8 cellular contexts compared by ENCODE assay signal in genomic region chr17:50297407-50297865, GRCh38. TPM values are rescaled to one million over a fixed set of nuclear protein-coding genes. Genes with fewer than 3 reads are reported as not detected.
DNase-seq lines count a peak whose midpoint lies in the region; ATAC-seq and TF ChIP-seq lines count a peak whose summit lies in the region.

No MANE protein-coding gene starts in this region.

- no peak overlapping the region for H3K4me3 Mint-ChIP-seq in naive thymus-derived CD4-positive, alpha-beta T cell
- no peak overlapping the region for H3K4me3 Mint-ChIP-seq in stimulated activated effector memory CD8-positive, alpha-beta T cell treated with anti-CD3 and anti-CD28 coated beads, Interleukin-12 subunit alpha, Interleukin-12 subunit beta, amount 100 ng/mL, for 72 hours

- H3K27me3 ChIP-seq in NT2/D1 (ENCODE audit: insufficient read depth, insufficient read length), result peaks cover 11% of the 10 kb centered on the region
- no peaks in the 10 kb centered on the region for H3K27me3 ChIP-seq in naive thymus-derived CD4-positive, alpha-beta T cell (ENCODE audit: control insufficient read depth in 2 of 2, insufficient read depth in 2 of 2, low read length in 2 of 2)

- no peaks in the 10 kb centered on the region for H3K36me3 ChIP-seq in NT2/D1 (ENCODE audit: insufficient read depth, insufficient read length, low read length)
- no peaks in the 10 kb centered on the region for H3K36me3 ChIP-seq in naive thymus-derived CD4-positive, alpha-beta T cell (ENCODE audit: control insufficient read depth in 2 of 3, insufficient read depth in 3 of 3, low read length in 3 of 3)

- no peak overlapping the region for H3K9ac ChIP-seq in NT2/D1 (ENCODE audit: insufficient read length, low read depth)

- peaks cover 12% of the 10 kb centered on the region for H3K4me1 ChIP-seq in NT2/D1 (ENCODE audit: insufficient read depth, insufficient read length)
- no peaks in the 10 kb centered on the region for H3K4me1 ChIP-seq in naive thymus-derived CD4-positive, alpha-beta T cell (ENCODE audit: control insufficient read depth in 2 of 2, insufficient read depth in 2 of 2, low read length in 2 of 2)

- DNase-seq in COLO668 (lab: John Stamatoyannopoulos, UW; ENCODE audit: unreplicated experiment) (peak; percentile 54), NT2/D1 (ENCODE audit: low read depth, low spot score) (peak; percentile 46), epithelial cell of esophagus (ENCODE audit: low read depth) (peak; percentile 79), putamen (ENCODE audit: low spot score) (no peak)
- DNase-seq in activated CD8-positive, alpha-beta memory T cell treated with anti-CD3 and anti-CD28 coated beads, Interleukin-2, amount 50 U/mL, for 24 hours (ENCODE audit: extremely low read depth), result peak; percentile 51
- DNase-seq in naive thymus-derived CD4-positive, alpha-beta T cell, result peak; percentile 58 to 82 (median 76)
- peak; percentile 84 to 91 for DNase-seq in stimulated activated effector memory CD8-positive, alpha-beta T cell treated with anti-CD3 and anti-CD28 coated beads, Interleukin-12 subunit alpha, Interleukin-12 subunit beta, amount 100 ng/mL, for 72 hours (ENCODE audit: low spot score in 2 of 2)

- peaks cover 0 to 14% (median 5%) of the 10 kb centered on the region in 5 donors for H3K27me3 Mint-ChIP-seq in naive thymus-derived CD4-positive, alpha-beta T cell

- H3K27ac ChIP-seq in naive thymus-derived CD4-positive, alpha-beta T cell (ENCODE audit: low read depth, low read length), result no peak overlapping the region

- H3K9me3 ChIP-seq in NT2/D1 (ENCODE audit: insufficient read depth, low read length), result no peaks in the 10 kb centered on the region
- no peaks in the 10 kb centered on the region for H3K9me3 ChIP-seq in naive thymus-derived CD4-positive, alpha-beta T cell (ENCODE audit: control insufficient read depth in 2 of 3, low read length in 3 of 3)

- H3K4me3 ChIP-seq in NT2/D1 (ENCODE audit: insufficient read length, low read depth) (no peak overlapping the region), epithelial cell of esophagus (ENCODE audit: low read length) (no peak overlapping the region)
- no peak overlapping the region for H3K4me3 ChIP-seq in naive thymus-derived CD4-positive, alpha-beta T cell (ENCODE audit: low read length)

- no peaks in the 10 kb centered on the region for H3K36me3 Mint-ChIP-seq in naive thymus-derived CD4-positive, alpha-beta T cell
- no peaks in the 10 kb centered on the region for H3K36me3 Mint-ChIP-seq in stimulated activated effector memory CD8-positive, alpha-beta T cell treated with anti-CD3 and anti-CD28 coated beads, Interleukin-12 subunit alpha, Interleukin-12 subunit beta, amount 100 ng/mL, for 72 hours

- H3K27ac Mint-ChIP-seq in naive thymus-derived CD4-positive, alpha-beta T cell, result no peak overlapping the region
- H3K27ac Mint-ChIP-seq in stimulated activated effector memory CD8-positive, alpha-beta T cell treated with anti-CD3 and anti-CD28 coated beads, Interleukin-12 subunit alpha, Interleukin-12 subunit beta, amount 100 ng/mL, for 72 hours, result no peak overlapping the region

- no peaks in the 10 kb centered on the region for H3K9me3 Mint-ChIP-seq in naive thymus-derived CD4-positive, alpha-beta T cell
- H3K9me3 Mint-ChIP-seq in stimulated activated effector memory CD8-positive, alpha-beta T cell treated with anti-CD3 and anti-CD28 coated beads, Interleukin-12 subunit alpha, Interleukin-12 subunit beta, amount 100 ng/mL, for 72 hours, result no peaks in the 10 kb centered on the region

- peaks cover 0 to 10% (median 0%) of the 10 kb centered on the region in 7 donors for H3K4me1 Mint-ChIP-seq in naive thymus-derived CD4-positive, alpha-beta T cell
- H3K4me1 Mint-ChIP-seq in stimulated activated effector memory CD8-positive, alpha-beta T cell treated with anti-CD3 and anti-CD28 coated beads, Interleukin-12 subunit alpha, Interleukin-12 subunit beta, amount 100 ng/mL, for 72 hours, result peaks cover 11% of the 10 kb centered on the region

- intact Hi-C loops in naive thymus-derived CD4-positive, alpha-beta T cell (cut with micrococcal nuclease), result loop anchor here (1.0 to 2.0 kb wide), 7 partner anchors 24 to 437 kb away; no protein-coding TSS in a partner anchor

- TF ChIP-seq CTCF in epithelial cell of esophagus (IDR thresholded peaks at IDR 0.05; ENCODE audit: insufficient read depth, low read depth, low read length, missing control alignments), result peak; percentile 99

- peak; percentile 53 for ATAC-seq in HG03354 (IDR thresholded peaks at IDR 0.05; ENCODE audit: poor library complexity, severe bottlenecking, unreplicated experiment)
- ATAC-seq in naive thymus-derived CD4-positive, alpha-beta T cell, result peak; percentile 98
- peak; percentile 91 for ATAC-seq in stimulated activated effector memory CD8-positive, alpha-beta T cell treated with anti-CD3 and anti-CD28 coated beads, Interleukin-12 subunit alpha, Interleukin-12 subunit beta, amount 100 ng/mL, for 72 hours

- CTCF ChIA-PET in naive thymus-derived CD4-positive, alpha-beta T cell (lab: Charles Lee), result interaction anchor here (0.6 to 6.2 kb wide), 9 partner anchors 10 to 204 kb away, joined by 3 to 60 read pairs (median 4); partner anchors contain the start of genes COL1A1 and TMEM92

- POLR2A ChIA-PET in naive thymus-derived CD4-positive, alpha-beta T cell (lab: Charles Lee), result no interaction called here

RNA-seq across cellular contexts. Expression of gene TMEM92, which starts 23.2 kb away (rescaled TPM):
- under 1 TPM in 1 of 5 experiments, not detected in 4; 0.10 TPM for total RNA-seq in naive thymus-derived CD4-positive, alpha-beta T cell
- polyA plus RNA-seq in naive thymus-derived CD4-positive, alpha-beta T cell, result not detected

RNA-seq across cellular contexts. Expression of gene XYLT2, which starts 48.5 kb away (rescaled TPM):
- total RNA-seq in naive thymus-derived CD4-positive, alpha-beta T cell, result 10 to 100 TPM; 18.6 to 43.7 (median 34.1) TPM
- polyA plus RNA-seq in naive thymus-derived CD4-positive, alpha-beta T cell, result 10 to 100 TPM in 1 of 2 donors, 1 to 10 TPM in 1; 8.0 to 21.1 TPM
